Comparison of ENCODE assay signal across 35 cellular contexts in the genomic region with DNA sequence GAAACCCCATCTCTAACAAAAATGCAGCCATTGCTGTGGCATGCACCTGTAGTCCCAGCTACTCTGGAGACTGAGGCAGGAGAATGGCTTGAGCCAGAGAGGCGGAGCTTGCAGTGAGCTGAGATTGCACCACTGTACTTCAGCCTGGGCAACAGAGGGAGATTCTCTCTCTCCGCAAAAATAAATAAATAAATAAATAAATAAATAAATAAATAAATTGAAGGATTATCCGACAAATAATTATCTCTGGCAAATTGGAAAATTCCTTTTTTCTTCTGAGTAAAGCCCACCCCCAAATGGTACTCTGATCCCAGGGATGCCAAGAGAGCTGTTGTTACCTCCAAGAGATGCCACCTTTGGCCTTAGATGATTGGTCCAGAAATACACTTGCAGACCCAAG.
"Had no signal": no experiment of that assay in that cellular context is flagged by ENCODE, and none has a peak within 500 bp of the region (broad histone marks: within the 10 kb centered on the region; RNA-seq: fewer than 3 reads in every experiment).

No MANE protein-coding gene starts in this region.

- DNase-seq: Karpas-422, Kasumi-1, MG63, MM.1S, MV-4-11, NCI-H1048, NCI-H1092, NCI-H1092 treated with DMSO at 0.1 percent for 48 hours, NCI-H1105, NCI-H1105 treated with DMSO at 0.1 percent for 48 hours, NCI-H1417, NCI-H1417 treated with DMSO at 0.1 percent for 48 hours, NCI-H1436, NCI-H1436 treated with DMSO at 0.1 percent for 48 hours, NCI-H146, NCI-H1694, NCI-H1694 treated with DMSO at 0.1 percent for 48 hours, NCI-H187, NCI-H187 treated with DMSO at 0.1 percent for 48 hours, NCI-H1930, NCI-H2029 treated with DMSO at 0.1 percent for 48 hours, NCI-H2081, NCI-H2081 treated with DMSO at 0.1 percent for 48 hours, NCI-H2107, NCI-H2171, NCI-H2171 treated with DMSO at 0.1 percent for 48 hours, NCI-H2227 treated with DMSO at 0.1 percent for 48 hours, NCI-H226, NCI-H345, NCI-H446, NCI-H446 treated with DMSO at 0.1 percent for 48 hours, NCI-H510A, NCI-H510A treated with DMSO at 0.1 percent for 48 hours, NCI-H524, NCI-H524 treated with DMSO at 0.1 percent for 48 hours had no signal

- H3K4me3 ChIP-seq: MG63 had no signal

- H3K36me3 ChIP-seq: MG63 had no signal

- H3K9me3 ChIP-seq: MG63 had no signal
